ENCODE assay signal across 15 cellular contexts in genomic region chr2:163266772-163267171, GRCh38.
DNase-seq lines count a peak whose midpoint lies in the region; ATAC-seq and TF ChIP-seq lines count a peak whose summit lies in the region.
"Had no signal": no experiment of that assay in that cellular context is flagged by ENCODE, and none has a peak within 500 bp of the region (broad histone marks: within the 10 kb centered on the region; RNA-seq: fewer than 3 reads in every experiment).

No MANE protein-coding gene starts in this region.

- no peak for TF ChIP-seq CTCF in BJ (IDR thresholded peaks at IDR 0.05; ENCODE audit: insufficient read depth, low read depth, low read length)
- no peak for TF ChIP-seq CTCF in brain microvascular endothelial cell (IDR thresholded peaks at IDR 0.05; ENCODE audit: low read depth, low read length, missing control alignments)
- TF ChIP-seq CTCF in GM13977 (IDR thresholded peaks at IDR 0.05; ENCODE audit: extremely low read depth, insufficient read depth, missing control alignments): no peak

- no peaks in the 10 kb centered on the region for H3K36me3 Mint-ChIP-seq in activated CD8-positive, alpha-beta memory T cell treated with anti-CD3 and anti-CD28 coated beads, Interleukin-2, amount 10 ng/mL, durations not matched to agents 7 days and 5 days
- H3K36me3 Mint-ChIP-seq: activated naive CD8-positive, alpha-beta T cell treated with anti-CD3 and anti-CD28 coated beads, Interleukin-2, amount 10 ng/mL, durations not matched to agents 7 days and 5 days; CD8-positive, alpha-beta memory T cell had no signal

- peak; percentile 65 for DNase-seq in BJ (ENCODE audit: low read depth)
- peak; percentile 52 for DNase-seq in MV-4-11 (lab: John Stamatoyannopoulos, UW)
- peak; percentile 91 for DNase-seq in brain microvascular endothelial cell
- DNase-seq in kidney tubule cell (ENCODE audit: low spot score): peak; percentile 81
- no peak for DNase-seq in GM13977 (ENCODE audit: low spot score)
- no peak for DNase-seq in activated CD8-positive, alpha-beta memory T cell treated with anti-CD3 and anti-CD28 coated beads, Interleukin-2, amount 10 ng/mL, durations not matched to agents 7 days and 5 days
- no peak for DNase-seq in NCI-H524 treated with DMSO at 0.1 percent for 48 hours (lab: John Stamatoyannopoulos, UW)
- DNase-seq in GM19240 (ENCODE audit: insufficient read length, low spot score): no peak
- DNase-seq: activated naive CD8-positive, alpha-beta T cell treated with anti-CD3 and anti-CD28 coated beads, Interleukin-2, amount 10 ng/mL, durations not matched to agents 7 days and 5 days; CD8-positive, alpha-beta memory T cell; effector memory CD8-positive, alpha-beta T cell; NCI-H2081; T-helper 9 cell had no signal

- H3K27me3 ChIP-seq in BJ (ENCODE audit: control insufficient read depth, insufficient read depth, low read length): no peaks in the 10 kb centered on the region
- H3K27me3 ChIP-seq in brain microvascular endothelial cell (replicated peaks): no peaks in the 10 kb centered on the region

- in situ Hi-C loops in brain microvascular endothelial cell (cut with HindIII; ENCODE audit: low pct_ligation_motif_present, low sequenced_read_pairs) (no loop called here), GM13977 (cut with MboI; ENCODE audit: low pct_unique_long_range_greater_than_20kb, low sequenced_read_pairs, unreplicated experiment) (no loop called here)

- H3K27ac Mint-ChIP-seq in activated CD8-positive, alpha-beta memory T cell treated with anti-CD3 and anti-CD28 coated beads, Interleukin-2, amount 10 ng/mL, durations not matched to agents 7 days and 5 days: no peak overlapping the region
- H3K27ac Mint-ChIP-seq: activated naive CD8-positive, alpha-beta T cell treated with anti-CD3 and anti-CD28 coated beads, Interleukin-2, amount 10 ng/mL, durations not matched to agents 7 days and 5 days; CD8-positive, alpha-beta memory T cell; effector memory CD8-positive, alpha-beta T cell had no signal

- H3K9me3 Mint-ChIP-seq in activated CD8-positive, alpha-beta memory T cell treated with anti-CD3 and anti-CD28 coated beads, Interleukin-2, amount 10 ng/mL, durations not matched to agents 7 days and 5 days (ENCODE audit: low read depth): peaks cover 3% of the 10 kb centered on the region

- no peak overlapping the region for H3K4me3 Mint-ChIP-seq in activated CD8-positive, alpha-beta memory T cell treated with anti-CD3 and anti-CD28 coated beads, Interleukin-2, amount 10 ng/mL, durations not matched to agents 7 days and 5 days
- H3K4me3 Mint-ChIP-seq: activated naive CD8-positive, alpha-beta T cell treated with anti-CD3 and anti-CD28 coated beads, Interleukin-2, amount 10 ng/mL, durations not matched to agents 7 days and 5 days; CD8-positive, alpha-beta memory T cell; effector memory CD8-positive, alpha-beta T cell had no signal

- CTCF ChIA-PET in BJ (lab: Yijun Ruan, JAX): no interaction called here
- CTCF ChIA-PET in activated CD8-positive, alpha-beta memory T cell treated with anti-CD3 and anti-CD28 coated beads, Interleukin-2, amount 10 ng/mL, durations not matched to agents 7 days and 5 days (lab: Charles Lee): no interaction called here

- no peaks in the 10 kb centered on the region for H3K36me3 ChIP-seq in BJ (ENCODE audit: control insufficient read depth, insufficient read depth, low read length)
- no peaks in the 10 kb centered on the region for H3K36me3 ChIP-seq in brain microvascular endothelial cell (replicated peaks)
- H3K36me3 ChIP-seq: HAP-1 had no signal

- no peak overlapping the region for H3K27ac ChIP-seq in brain microvascular endothelial cell

- H3K4me1 Mint-ChIP-seq in activated CD8-positive, alpha-beta memory T cell treated with anti-CD3 and anti-CD28 coated beads, Interleukin-2, amount 10 ng/mL, durations not matched to agents 7 days and 5 days: no peaks in the 10 kb centered on the region
- H3K4me1 Mint-ChIP-seq: activated naive CD8-positive, alpha-beta T cell treated with anti-CD3 and anti-CD28 coated beads, Interleukin-2, amount 10 ng/mL, durations not matched to agents 7 days and 5 days; CD8-positive, alpha-beta memory T cell had no signal

- H3K4me3 ChIP-seq in BJ (ENCODE audit: low read depth, low read length) (no peak overlapping the region), brain microvascular endothelial cell (ENCODE audit: low read depth, low read length) (no peak overlapping the region)
- H3K4me3 ChIP-seq: HAP-1 had no signal

- no peak for ATAC-seq in activated CD8-positive, alpha-beta memory T cell treated with anti-CD3 and anti-CD28 coated beads, Interleukin-2, amount 10 ng/mL, durations not matched to agents 7 days and 5 days
- ATAC-seq: effector memory CD8-positive, alpha-beta T cell; sciatic nerve had no signal

- POLR2A ChIA-PET in BJ (lab: Charles Lee): no interaction called here

- no peaks in the 10 kb centered on the region for H3K27me3 Mint-ChIP-seq in activated CD8-positive, alpha-beta memory T cell treated with anti-CD3 and anti-CD28 coated beads, Interleukin-2, amount 10 ng/mL, durations not matched to agents 7 days and 5 days
- H3K27me3 Mint-ChIP-seq: activated naive CD8-positive, alpha-beta T cell treated with anti-CD3 and anti-CD28 coated beads, Interleukin-2, amount 10 ng/mL, durations not matched to agents 7 days and 5 days; CD8-positive, alpha-beta memory T cell; effector memory CD8-positive, alpha-beta T cell had no signal

Comparison
In these comparisons a context has a peak if more than half of its experiments do, and no peak if none do; other contexts are left out.
1. DNase-seq: peak in BJ (single experiment), MV-4-11 (single experiment), brain microvascular endothelial cell (single experiment) and kidney tubule cell (single experiment); none in GM13977 (single experiment), activated CD8-positive, alpha-beta memory T cell treated with anti-CD3 and anti-CD28 coated beads, Interleukin-2, amount 10 ng/mL, durations not matched to agents 7 days and 5 days (single experiment), NCI-H524 treated with DMSO at 0.1 percent for 48 hours (single experiment) and GM19240 (single experiment).